ENCODE assay signal across 1 cellular context in genomic region chr18:11053293-11053692, GRCh38.
TF ChIP-seq lines count a peak whose summit lies in the region.

No MANE protein-coding gene starts in this region.

TF ChIP-seq in H1, 55 proteins besides CTCF, POLR2A, EP300 and RAD21:
- no peak for TF ChIP-seq TEAD4 (IDR thresholded peaks at IDR 0.05; ENCODE audit: low read depth, low read length)
- TF ChIP-seq CEBPB (IDR thresholded peaks at IDR 0.05; ENCODE audit: low read depth, low read length) = peak; percentile 35; the same call in 1 of the 2 replicates
- TF ChIP-seq GABPA (IDR thresholded peaks at IDR 0.05; ENCODE audit: borderline replicate concordance, insufficient read depth, low read length) = no peak
- no peak for TF ChIP-seq SAP30 (IDR thresholded peaks at IDR 0.05; ENCODE audit: insufficient read depth, insufficient replicate concordance, low read length)
- TF ChIP-seq POU5F1 (IDR thresholded peaks at IDR 0.05; ENCODE audit: low read depth, low read length) = no peak
- TF ChIP-seq PHF8 (conservative IDR thresholded peaks at IDR 0.05; ENCODE audit: low read depth, low read length) = no peak
- TF ChIP-seq RXRA (IDR thresholded peaks at IDR 0.05; ENCODE audit: insufficient read depth, low read depth, low read length) = no peak
- no peak for TF ChIP-seq SP1 (IDR thresholded peaks at IDR 0.05; ENCODE audit: low read depth, low read length)
